In the genomic region with DNA sequence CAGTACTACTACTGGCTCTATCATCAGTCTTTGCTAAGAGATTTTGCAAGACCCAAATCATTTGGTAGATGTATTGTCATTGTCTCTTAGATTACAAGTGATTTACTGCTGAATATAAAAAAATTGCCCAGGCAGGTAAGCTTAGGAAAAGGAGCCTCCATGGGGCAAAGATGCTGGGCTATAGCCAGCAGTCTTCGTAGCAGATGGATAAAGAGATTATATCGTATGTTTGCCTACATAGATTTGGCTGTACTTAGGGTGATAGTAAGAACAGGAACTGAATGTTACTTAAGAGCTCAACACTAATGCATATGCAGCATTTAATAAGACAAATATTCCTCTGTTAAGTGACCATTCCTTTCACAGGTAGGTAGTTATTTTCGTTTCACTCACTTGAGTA, we compare ENCODE assay signal across 33 cellular contexts.
"Had no signal": no experiment of that assay in that cellular context is flagged by ENCODE, and none has a peak within 500 bp of the region (broad histone marks: within the 10 kb centered on the region; RNA-seq: fewer than 3 reads in every experiment).

No MANE protein-coding gene starts in this region.

- H3K27me3 ChIP-seq: adrenal gland, body of pancreas, breast epithelium, Peyer's patch, SJSA1 had no signal

- H3K27ac Mint-ChIP-seq: activated B cell treated with CpG ODN at 0.5 μM for 24 hours; activated CD4-positive, alpha-beta memory T cell treated with anti-CD3 and anti-CD28 coated beads for 36 hours; activated naive CD4-positive, alpha-beta T cell treated with anti-CD3 and anti-CD28 coated beads for 36 hours; activated naive CD4-positive, alpha-beta T cell treated with anti-CD3 and anti-CD28 coated beads, Interleukin-2, amount 50 U/mL, for 72 hours; activated T-helper 1 cell treated with anti-CD3 and anti-CD28 coated beads, Interleukin-12 subunit alpha, Interleukin-12 subunit beta, Interleukin-2, Interleukin-4 antibody, amounts not matched to agents 30 ng/mL and 10 ng/mL and 1 ng/mL, durations not matched to agents 14 hours and 24 hours and 36 hours; T-helper 1 cell treated with Interleukin-12 subunit alpha and Interleukin-12 subunit beta and Interleukin-4 antibody, amounts not matched to agents 30 μg/mL and 1 μg/mL, for 36 hours; T-helper 2 cell treated with Interferon-gamma antibody and Interleukin-4, amounts not matched to agents 5 μg/mL and 100 μg/mL, for 36 hours had no signal

- H3K4me3 ChIP-seq: adrenal gland, body of pancreas, breast epithelium, Peyer's patch, SJSA1 had no signal

- DNase-seq: activated B cell treated with CpG ODN at 0.5 μM for 24 hours; activated CD4-positive, alpha-beta memory T cell treated with anti-CD3 and anti-CD28 coated beads for 36 hours; activated CD4-positive, alpha-beta T cell treated with anti-CD3 and anti-CD28 coated beads for 4 hours; activated CD4-positive, alpha-beta T cell treated with anti-CD3 and anti-CD28 coated beads, Interleukin-2, amount 50 U/mL, for 1 hour; activated CD4-positive, CD25-positive, alpha-beta regulatory T cell treated with anti-CD3 and anti-CD28 coated beads, Interleukin-2, amount 50 U/mL, for 72 hours; activated CD8-positive, alpha-beta memory T cell treated with anti-CD3 and anti-CD28 coated beads, Interleukin-2, amount 50 U/mL, for 4 hours; activated gamma-delta T cell treated with Interleukin-2 at 50 U/mL for 16 hours; activated naive CD4-positive, alpha-beta T cell treated with anti-CD3 and anti-CD28 coated beads for 36 hours; activated T-cell treated with anti-CD3 and anti-CD28 coated beads for 4 hours; activated T-cell treated with anti-CD3 and anti-CD28 coated beads, Interleukin-2, amount 50 U/mL, for 4 hours; adrenal gland; body of pancreas; NCI-H1105; NCI-H1417 treated with DMSO at 0.1 percent for 48 hours; NCI-H187 treated with DMSO at 0.1 percent for 48 hours; NCI-H2081; NCI-H2171 treated with DMSO at 0.1 percent for 48 hours; NCI-H345; NCI-H526 treated with DMSO at 0.1 percent for 48 hours; NK-92 treated with Interleukin-12 subunit alpha and Interleukin-12 subunit beta, amount 100 ng/mL, for 24 hours; PC-3; Peyer's patch; RPMI8226; SHP77 treated with DMSO at 0.1 percent for 48 hours; SK-N-SH had no signal

- H3K36me3 Mint-ChIP-seq: activated CD4-positive, alpha-beta memory T cell treated with anti-CD3 and anti-CD28 coated beads for 36 hours; activated naive CD4-positive, alpha-beta T cell treated with anti-CD3 and anti-CD28 coated beads, Interleukin-2, amount 50 U/mL, for 72 hours had no signal

- H3K4me1 Mint-ChIP-seq: activated B cell treated with CpG ODN at 0.5 μM for 24 hours had no signal

- FAIRE-seq: astrocyte, TTC549 had no signal

- H3K9me3 Mint-ChIP-seq: activated naive CD4-positive, alpha-beta T cell treated with anti-CD3 and anti-CD28 coated beads for 36 hours; activated naive CD4-positive, alpha-beta T cell treated with anti-CD3 and anti-CD28 coated beads, Interleukin-2, amount 50 U/mL, for 72 hours; activated T-cell treated with anti-CD3 and anti-CD28 coated beads, Interleukin-2, amount 50 U/mL, for 4 hours; activated T-helper 1 cell treated with anti-CD3 and anti-CD28 coated beads, Interleukin-12 subunit alpha, Interleukin-12 subunit beta, Interleukin-2, Interleukin-4 antibody, amounts not matched to agents 30 ng/mL and 10 ng/mL and 1 ng/mL, durations not matched to agents 14 hours and 24 hours and 36 hours; T-helper 1 cell treated with Interleukin-12 subunit alpha and Interleukin-12 subunit beta and Interleukin-4 antibody, amounts not matched to agents 30 μg/mL and 1 μg/mL, for 36 hours; T-helper 2 cell treated with Interferon-gamma antibody and Interleukin-4, amounts not matched to agents 5 μg/mL and 100 μg/mL, for 36 hours had no signal

- H3K27me3 Mint-ChIP-seq: activated B cell treated with CpG ODN at 0.5 μM for 24 hours; activated CD4-positive, alpha-beta memory T cell treated with anti-CD3 and anti-CD28 coated beads for 36 hours had no signal

- H3K36me3 ChIP-seq: adrenal gland, breast epithelium, SJSA1 had no signal

- H3K27ac ChIP-seq: adrenal gland, body of pancreas, breast epithelium, Peyer's patch, SJSA1 had no signal

- H3K9ac ChIP-seq: SK-N-SH had no signal

- H3K4me2 ChIP-seq: SK-N-SH had no signal

- ATAC-seq: activated naive CD4-positive, alpha-beta T cell treated with anti-CD3 and anti-CD28 coated beads, Interleukin-2, amount 50 U/mL, for 72 hours; activated T-cell treated with anti-CD3 and anti-CD28 coated beads, Interleukin-2, amount 50 U/mL, for 4 hours; body of pancreas; PC-3 had no signal

- H3K4me3 Mint-ChIP-seq: activated B cell treated with CpG ODN at 0.5 μM for 24 hours; activated CD4-positive, alpha-beta memory T cell treated with anti-CD3 and anti-CD28 coated beads for 36 hours; activated naive CD4-positive, alpha-beta T cell treated with anti-CD3 and anti-CD28 coated beads for 36 hours; activated T-cell treated with anti-CD3 and anti-CD28 coated beads, Interleukin-2, amount 50 U/mL, for 4 hours; activated T-helper 1 cell treated with anti-CD3 and anti-CD28 coated beads, Interleukin-12 subunit alpha, Interleukin-12 subunit beta, Interleukin-2, Interleukin-4 antibody, amounts not matched to agents 30 ng/mL and 10 ng/mL and 1 ng/mL, durations not matched to agents 14 hours and 24 hours and 36 hours; T-helper 1 cell treated with Interleukin-12 subunit alpha and Interleukin-12 subunit beta and Interleukin-4 antibody, amounts not matched to agents 30 μg/mL and 1 μg/mL, for 36 hours; T-helper 2 cell treated with Interferon-gamma antibody and Interleukin-4, amounts not matched to agents 5 μg/mL and 100 μg/mL, for 36 hours had no signal

- H3K9me3 ChIP-seq: adrenal gland, body of pancreas, breast epithelium, Peyer's patch, SJSA1, SK-N-SH had no signal

- H3K4me1 ChIP-seq: body of pancreas, breast epithelium, Peyer's patch, SJSA1 had no signal
